18 cellular contexts compared by ENCODE assay signal in the genomic region with DNA sequence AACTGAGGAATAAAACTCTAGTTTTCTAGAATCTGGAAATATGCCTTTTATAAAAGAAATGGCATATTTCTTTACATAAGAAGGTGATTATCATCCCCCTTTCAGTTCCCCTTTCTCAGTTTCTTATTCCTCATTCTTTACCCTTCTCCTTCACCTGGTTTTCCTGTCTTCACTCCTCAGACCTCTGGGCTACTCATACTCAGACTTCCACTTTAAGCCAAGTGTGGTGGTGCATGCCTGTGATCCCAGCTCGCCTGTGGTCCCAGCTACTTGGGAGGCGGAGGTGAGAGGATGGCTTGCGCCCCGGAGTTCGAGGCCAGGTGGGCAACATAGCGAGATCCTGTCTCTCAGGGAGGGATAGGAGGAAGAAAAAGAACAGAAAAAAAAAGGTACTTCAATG. TPM values are rescaled to one million over a fixed set of nuclear protein-coding genes. Genes with fewer than 3 reads are reported as not detected.
A peak's percentile ranks its signal among the peaks of the same experiment; 100 is the strongest.
DNase-seq lines count a peak whose midpoint lies in the region; ATAC-seq and TF ChIP-seq lines count a peak whose summit lies in the region.
"Had no signal": no experiment of that assay in that cellular context is flagged by ENCODE, and none has a peak within 500 bp of the region (broad histone marks: within the 10 kb centered on the region; RNA-seq: fewer than 3 reads in every experiment).

No MANE protein-coding gene starts in this region.

- H2AFZ ChIP-seq in SU-DHL-6 (ENCODE audit: low read depth, low read length, severe bottlenecking): no peak overlapping the region
- H2AFZ ChIP-seq: hepatocyte had no signal

- H3K4me3 Mint-ChIP-seq in CD8-positive, alpha-beta T cell: no peak overlapping the region
- H3K4me3 Mint-ChIP-seq: CD4-positive, alpha-beta T cell; central memory CD8-positive, alpha-beta T cell; stimulated activated naive CD8-positive, alpha-beta T cell treated with anti-CD3 and anti-CD28 coated beads, Interleukin-15, Interleukin-2, amounts not matched to agents 100 ng/mL and 50 ng/mL, for 24 hours had no signal

- H3F3A ChIP-seq in SU-DHL-6 (ENCODE audit: insufficient read depth): no peaks in the 10 kb centered on the region; the same call in 1 of the 2 replicates

- DNase-seq in CD8-positive, alpha-beta T cell: no peak
- DNase-seq in DMS53 (lab: John Stamatoyannopoulos, UW) (no peak), GM03348 (ENCODE audit: low spot score) (no peak)
- DNase-seq: ACHN; amniotic stem cell; CD4-positive, alpha-beta T cell; MV-4-11; NCI-H2081 treated with DMSO at 0.1 percent for 48 hours; NCI-H526 treated with DMSO at 0.1 percent for 48 hours; Peyer's patch had no signal

- no peak overlapping the region for H3K9ac ChIP-seq in SU-DHL-6 (ENCODE audit: low read length)

- H3K9me2 ChIP-seq in SU-DHL-6 (replicated peaks; ENCODE audit: insufficient read depth, low read length): no peaks in the 10 kb centered on the region

- no peaks in the 10 kb centered on the region for H3K27me3 ChIP-seq in CD8-positive, alpha-beta T cell (ENCODE audit: insufficient read depth, low read length)
- H3K27me3 ChIP-seq in SU-DHL-6 (ENCODE audit: low read length): no peaks in the 10 kb centered on the region
- H3K27me3 ChIP-seq: hepatocyte, Peyer's patch had no signal

- H3K9me3 Mint-ChIP-seq in CD8-positive, alpha-beta T cell: no peaks in the 10 kb centered on the region
- H3K9me3 Mint-ChIP-seq: CD4-positive, alpha-beta T cell; central memory CD8-positive, alpha-beta T cell; stimulated activated naive CD8-positive, alpha-beta T cell treated with anti-CD3 and anti-CD28 coated beads, Interleukin-15, Interleukin-2, amounts not matched to agents 100 ng/mL and 50 ng/mL, for 24 hours had no signal

- intact Hi-C loops in CD8-positive, alpha-beta T cell (cut with DNase I, micrococcal nuclease): loop anchor here in 1 of 2 experiments (5.0 kb wide), 1 partner anchor 39 kb away; no protein-coding TSS in a partner anchor

- TF ChIP-seq CTCF in CD8-positive, alpha-beta T cell (IDR thresholded peaks at IDR 0.05): no peak
- TF ChIP-seq CTCF in SU-DHL-6 (IDR thresholded peaks at IDR 0.05; ENCODE audit: insufficient read depth, low read length, poor library complexity, severe bottlenecking): no peak

- H3K27ac Mint-ChIP-seq in CD8-positive, alpha-beta T cell: peak overlapping the region; percentile 60
- H3K27ac Mint-ChIP-seq: CD4-positive, alpha-beta T cell; stimulated activated naive CD8-positive, alpha-beta T cell treated with anti-CD3 and anti-CD28 coated beads, Interleukin-15, Interleukin-2, amounts not matched to agents 100 ng/mL and 50 ng/mL, for 24 hours had no signal

- no peak overlapping the region for H3K4me3 ChIP-seq in CD8-positive, alpha-beta T cell (ENCODE audit: low read depth, low read length)
- H3K4me3 ChIP-seq in SU-DHL-6 (ENCODE audit: insufficient read depth, low read length, poor library complexity, severe bottlenecking): no peak overlapping the region
- H3K4me3 ChIP-seq: hepatocyte, Peyer's patch had no signal

- CTCF ChIA-PET in CD8-positive, alpha-beta T cell (lab: Charles Lee): no interaction called here

- H3K4me2 ChIP-seq in SU-DHL-6 (ENCODE audit: low read depth, low read length, poor library complexity, severe bottlenecking): peak overlapping the region; percentile 25
- H3K4me2 ChIP-seq: hepatocyte had no signal

- POLR2A ChIA-PET in CD8-positive, alpha-beta T cell (lab: Charles Lee): interaction anchor here (0.6 kb wide), 1 partner anchor 601 kb away, joined by 3 read pairs; no protein-coding TSS in a partner anchor

- H3K4me1 ChIP-seq in CD8-positive, alpha-beta T cell (ENCODE audit: insufficient read depth, low read length): no peaks in the 10 kb centered on the region

- no peaks in the 10 kb centered on the region for H3K36me3 ChIP-seq in CD8-positive, alpha-beta T cell (ENCODE audit: insufficient read depth, low read length)
- H3K36me3 ChIP-seq in SU-DHL-6 (ENCODE audit: low read length): 0 out of 2 replicates have a peak, but pooled peaks cover 4% of the 10 kb centered on the region

- H3K36me3 Mint-ChIP-seq in CD8-positive, alpha-beta T cell: peaks cover 30% of the 10 kb centered on the region

- no peaks in the 10 kb centered on the region for H3K9me3 ChIP-seq in CD8-positive, alpha-beta T cell (ENCODE audit: low read length)
- H3K9me3 ChIP-seq in SU-DHL-6 (ENCODE audit: insufficient read depth, low read length): no peaks in the 10 kb centered on the region
- H3K9me3 ChIP-seq: Peyer's patch had no signal

- H4K20me1 ChIP-seq in SU-DHL-6 (ENCODE audit: low read depth, low read length): peaks cover 2% of the 10 kb centered on the region; the same call in 1 of the 2 replicates

- H3K27me3 Mint-ChIP-seq in CD8-positive, alpha-beta T cell (ENCODE audit: low read depth): no peaks in the 10 kb centered on the region
- H3K27me3 Mint-ChIP-seq: CD4-positive, alpha-beta T cell; central memory CD8-positive, alpha-beta T cell; stimulated activated naive CD8-positive, alpha-beta T cell treated with anti-CD3 and anti-CD28 coated beads, Interleukin-15, Interleukin-2, amounts not matched to agents 100 ng/mL and 50 ng/mL, for 24 hours had no signal

- peaks cover 9% of the 10 kb centered on the region for H3K4me1 Mint-ChIP-seq in CD8-positive, alpha-beta T cell (ENCODE audit: low read depth)

- no peak for ATAC-seq in CD8-positive, alpha-beta T cell
- ATAC-seq in GM18909 (IDR thresholded peaks at IDR 0.05; ENCODE audit: poor library complexity, unreplicated experiment) (peak; percentile 62), HG02981 (IDR thresholded peaks at IDR 0.05; ENCODE audit: unreplicated experiment) (peak; percentile 59), GM18519 (IDR thresholded peaks at IDR 0.05; ENCODE audit: low FRiP score, unreplicated experiment) (no peak), GM21526 (IDR thresholded peaks at IDR 0.05; ENCODE audit: low FRiP score, unreplicated experiment) (no peak)

- H3K27ac ChIP-seq in CD8-positive, alpha-beta T cell (ENCODE audit: low read depth, low read length): no peak overlapping the region
- no peak overlapping the region for H3K27ac ChIP-seq in SU-DHL-6 (ENCODE audit: low read depth, low read length)
- H3K27ac ChIP-seq: hepatocyte, Peyer's patch had no signal

- 0 out of 2 replicates have a peak, but pooled peaks cover 5% of the 10 kb centered on the region for H3K79me2 ChIP-seq in SU-DHL-6 (ENCODE audit: insufficient read depth, low read length)

RNA-seq across cellular contexts. Expression of a gene that starts 57.2 kb away (rescaled TPM):
- 10 to 100 TPM; 38.1 to 39.7 TPM for total RNA-seq in CD8-positive, alpha-beta T cell

Comparison
In these comparisons a context has a peak if more than half of its experiments do, and no peak if none do; other contexts are left out.
1. ATAC-seq: peak in GM18909 (single experiment) and HG02981 (single experiment); none in CD8-positive, alpha-beta T cell (single experiment), GM18519 (single experiment) and GM21526 (single experiment).